ENCODE assay signal across 20 cellular contexts in genomic region chr5:38756068-38756467, GRCh38.
"Had no signal": no experiment of that assay in that cellular context is flagged by ENCODE, and none has a peak within 500 bp of the region (broad histone marks: within the 10 kb centered on the region; RNA-seq: fewer than 3 reads in every experiment).

No MANE protein-coding gene starts in this region.

- H3K79me2 ChIP-seq: hepatocyte had no signal

- H3K36me3 ChIP-seq: esophagus squamous epithelium, neutrophil, right lobe of liver, tibial nerve, upper lobe of right lung, vagina had no signal

- ATAC-seq: left colon; left ventricle myocardium superior; mucosa of descending colon; naive thymus-derived CD8-positive, alpha-beta T cell; psoas muscle; right lobe of liver; stimulated activated naive B cell treated with anti-CD40 and anti-IgM and Interleukin-4, amounts not matched to agents 10 μg/mL and 1 μg/mL and 100 μg/mL, for 72 hours; stimulated activated naive CD8-positive, alpha-beta T cell treated with anti-CD3 and anti-CD28 coated beads, Interleukin-15, amount 100 ng/mL, for 72 hours; upper lobe of right lung had no signal

- H3K27me3 ChIP-seq: esophagus squamous epithelium, hepatocyte, neutrophil, right lobe of liver, testis, tibial nerve, upper lobe of right lung, vagina had no signal

- H3K27ac ChIP-seq: esophagus squamous epithelium, hepatocyte, neutrophil, psoas muscle, right lobe of liver, testis, tibial nerve, upper lobe of right lung, vagina had no signal

- H3K4me1 ChIP-seq: esophagus squamous epithelium, right lobe of liver, vagina had no signal

- H2AFZ ChIP-seq: hepatocyte had no signal

- DNase-seq: dermis blood vessel endothelial cell; esophagus squamous epithelium; foreskin melanocyte; head of caudate nucleus; left colon; left ventricle myocardium superior; mucosa of descending colon; naive thymus-derived CD8-positive, alpha-beta T cell; psoas muscle; retina; right lobe of liver; stimulated activated CD4-positive, alpha-beta T cell treated with anti-CD3 and anti-CD28 coated beads, Interleukin-4, amount 100 ng/mL, for 24 hours; stimulated activated naive B cell treated with anti-CD40 and anti-IgM and Interleukin-4, amounts not matched to agents 10 μg/mL and 1 μg/mL and 100 μg/mL, for 72 hours; stimulated activated naive CD8-positive, alpha-beta T cell treated with anti-CD3 and anti-CD28 coated beads, Interleukin-15, amount 100 ng/mL, for 72 hours; testis; upper lobe of right lung had no signal

- H3K4me3 ChIP-seq: esophagus squamous epithelium, hepatocyte, mucosa of descending colon, psoas muscle, right lobe of liver, testis, tibial nerve, upper lobe of right lung, vagina had no signal

- H3K9me3 ChIP-seq: esophagus squamous epithelium, mucosa of descending colon, neutrophil, psoas muscle, right lobe of liver, testis, tibial nerve, upper lobe of right lung, vagina had no signal

- H3K4me2 ChIP-seq: hepatocyte had no signal
